In genomic region chr17:12995896-12996295, GRCh38 we compare ENCODE assay signal across 14 cellular contexts. TPM values are rescaled to one million over a fixed set of nuclear protein-coding genes. Genes with fewer than 3 reads are reported as not detected.
DNase-seq lines count a peak whose midpoint lies in the region; ATAC-seq, FAIRE-seq and TF ChIP-seq lines count a peak whose summit lies in the region.
"Had no signal": no experiment of that assay in that cellular context is flagged by ENCODE, and none has a peak within 500 bp of the region (broad histone marks: within the 10 kb centered on the region; RNA-seq: fewer than 3 reads in every experiment).

No MANE protein-coding gene starts in this region.

- no peak overlapping the region for H2BK120ac ChIP-seq in mesenchymal stem cell (ENCODE audit: low read depth, low read length)

- H3K4me2 ChIP-seq in HepG2 (ENCODE audit: low read depth, low read length) (no peak overlapping the region), mesenchymal stem cell (ENCODE audit: low read length, poor library complexity, severe bottlenecking) (no peak overlapping the region)
- H3K4me2 ChIP-seq: BLaER1 treated with 17β-estradiol and CSF1 and Interleukin-3, amounts not matched to agents 10 nM and 100 nM had no signal

- H2BK5ac ChIP-seq in mesenchymal stem cell (ENCODE audit: low read depth, low read length, poor library complexity, severe bottlenecking) = no peak overlapping the region

- no peak for TF ChIP-seq POLR2A in HepG2 (IDR thresholded peaks at IDR 0.05; ENCODE audit: insufficient read depth in 1 of 2, low read depth in 2 of 2, low read length in 2 of 2)
- TF ChIP-seq POLR2A in right lobe of liver (IDR thresholded peaks at IDR 0.05) = no peak

- no peak for TF ChIP-seq RAD21 in HepG2 (CRISPR knock-in tag; IDR thresholded peaks at IDR 0.05)

- no peak overlapping the region for H3K27ac ChIP-seq in HepG2 (ENCODE audit: extremely low read length, insufficient read depth, low read length)
- H3K27ac ChIP-seq in right lobe of liver = no peak overlapping the region
- H3K27ac ChIP-seq in mesenchymal stem cell (ENCODE audit: low read length, poor library complexity, severe bottlenecking) = no peak overlapping the region
- H3K27ac ChIP-seq: BLaER1 treated with 17β-estradiol and CSF1 and Interleukin-3, amounts not matched to agents 10 nM and 100 nM; GM23248 had no signal

- H3K4ac ChIP-seq in mesenchymal stem cell (ENCODE audit: low read depth in 1 of 2, low read length in 2 of 2) = no peak overlapping the region

- H2AFZ ChIP-seq in HepG2 (ENCODE audit: low read length) (no peak overlapping the region), mesenchymal stem cell (ENCODE audit: low read depth, low read length) (no peak overlapping the region)
- H2AFZ ChIP-seq: GM23248 had no signal

- no TSS peak for BruUV-seq in HepG2 (replicated peaks; lab: Mats Ljungman, UMichigan)

- ATAC-seq in HepG2 (no peak), right lobe of liver (no peak)
- ATAC-seq: CD8-positive, alpha-beta T cell had no signal

- no peak overlapping the region for H3K14ac ChIP-seq in mesenchymal stem cell (ENCODE audit: low read length in 2 of 2)

- FAIRE-seq in HepG2 (lab: Jason Lieb, UNC) = no peak
- FAIRE-seq: HTR-8/SVneo had no signal

- H2BK15ac ChIP-seq in mesenchymal stem cell (ENCODE audit: low read depth, poor library complexity, severe bottlenecking) = no peak overlapping the region

- in situ Hi-C loops in HepG2 (cut with HindIII; ENCODE audit: extremely low pct_ligation_motif_present, low pct_unique_long_range_greater_than_20kb) = no loop called here

- no peaks in the 10 kb centered on the region for H3K9me3 ChIP-seq in HepG2 (ENCODE audit: low read length)
- no peaks in the 10 kb centered on the region for H3K9me3 ChIP-seq in right lobe of liver
- H3K9me3 ChIP-seq in mesenchymal stem cell (ENCODE audit: control insufficient read depth, low read length) = no peaks in the 10 kb centered on the region
- H3K9me3 ChIP-seq: BLaER1 treated with 17β-estradiol and CSF1 and Interleukin-3, amounts not matched to agents 10 nM and 100 nM had no signal

- no peak overlapping the region for H3K18ac ChIP-seq in mesenchymal stem cell (ENCODE audit: low read depth in 1 of 2, low read length in 2 of 2)

- H3K36me3 ChIP-seq in HepG2 (replicated peaks in 1 of 2; ENCODE audit: control insufficient read depth in 1 of 2, insufficient read depth in 2 of 2, low read length in 2 of 2) (peaks cover 33 to 90% of the 10 kb centered on the region in 2 experiments), right lobe of liver (peaks cover 0 to 97% (median 45%) of the 10 kb centered on the region in 4 donors), mesenchymal stem cell (ENCODE audit: control insufficient read depth in 1 of 2, insufficient read depth in 2 of 2, low read depth in 1 of 2, low read length in 2 of 2) (peaks cover 93 to 98% of the 10 kb centered on the region in 2 experiments)

- H3K23ac ChIP-seq in mesenchymal stem cell (ENCODE audit: low read length in 2 of 2) = no peak overlapping the region

- no peak overlapping the region for H2BK12ac ChIP-seq in mesenchymal stem cell (ENCODE audit: low read length in 2 of 2)

- H4K20me1 ChIP-seq in HepG2 (ENCODE audit: insufficient read depth, low read length) = no peaks in the 10 kb centered on the region

- WGBS in HepG2 (ENCODE audit: low lambda C conversion rate) = 96% methylated on average over 15 of the region's 19 CpGs
- WGBS in right lobe of liver (ENCODE audit: insufficient coverage, low coverage, low lambda C conversion rate, missing lambda C conversion rate) = 96% methylated on average over 4 of the region's 19 CpGs
- 96% methylated on average over 19 of the region's 19 CpGs for WGBS in mesenchymal stem cell

- TF ChIP-seq EP300 in HepG2 (IDR thresholded peaks at IDR 0.05; ENCODE audit: low read depth in 2 of 2, low read length in 2 of 2) = no peak
- no peak for TF ChIP-seq EP300 in HepG2 (CRISPR knock-in tag; IDR thresholded peaks at IDR 0.05; ENCODE audit: borderline replicate concordance)

- TF ChIP-seq CTCF in HepG2 (CRISPR knock-in tag; IDR thresholded peaks at IDR 0.05) = no peak
- TF ChIP-seq CTCF in right lobe of liver (IDR thresholded peaks at IDR 0.05) = no peak

- no peak overlapping the region for H3K9ac ChIP-seq in HepG2 (ENCODE audit: insufficient read depth, low read depth, low read length)
- H3K9ac ChIP-seq in mesenchymal stem cell (ENCODE audit: low read length) = no peak overlapping the region
- H3K9ac ChIP-seq: GM23248 had no signal

- CTCF ChIA-PET in HepG2 (lab: Yijun Ruan, JAX; ENCODE audit: low intra/inter-chr PET ratio, low total read pairs) = no interaction called here

- no peak for DNase-seq in HepG2 (ENCODE audit: low spot score)
- no peak for DNase-seq in right lobe of liver
- DNase-seq in islet precursor cell = peak; percentile 51
- DNase-seq in posterior vena cava (ENCODE audit: low spot score) = peak; percentile 76
- DNase-seq in mesenchymal stem cell = no peak
- no peak for DNase-seq in stimulated activated CD4-positive, alpha-beta T cell treated with anti-CD3 and anti-CD28 coated beads, Interleukin-15, amount 100 ng/mL, for 24 hours
- DNase-seq: Calu3; CD8-positive, alpha-beta T cell; DMS79 treated with DMSO at 0.1 percent for 48 hours; GF-D8; GM23248; HCEC 1CT had no signal

- H3K79me1 ChIP-seq in mesenchymal stem cell (replicated peaks; ENCODE audit: low read length, poor library complexity, severe bottlenecking) = peaks cover 26% of the 10 kb centered on the region

- H2AK5ac ChIP-seq in mesenchymal stem cell (ENCODE audit: low read length, severe bottlenecking) = no peak overlapping the region

- H4K8ac ChIP-seq in mesenchymal stem cell (ENCODE audit: low read length) = no peak overlapping the region

- POLR2A ChIA-PET in HepG2 (lab: Yijun Ruan, JAX) = no interaction called here

- intact Hi-C loops in HepG2 (cut with micrococcal nuclease; ENCODE audit: unreplicated experiment) (no loop called here), right lobe of liver (cut with DNase I) (no loop called here), posterior vena cava (cut with DNase I) (no loop called here)

- H3K4me3 ChIP-seq in HepG2 (replicated peaks in 1 of 3; ENCODE audit: insufficient read depth in 1 of 3, low read depth in 2 of 3, low read length in 3 of 3) (no peak overlapping the region), right lobe of liver (no peak overlapping the region), mesenchymal stem cell (ENCODE audit: insufficient read depth in 1 of 2, low read depth in 1 of 2, low read length in 2 of 2) (no peak overlapping the region)
- H3K4me3 ChIP-seq: BLaER1 treated with 17β-estradiol and CSF1 and Interleukin-3, amounts not matched to agents 10 nM and 100 nM; GM23248 had no signal

- H3K79me2 ChIP-seq in HepG2 (ENCODE audit: insufficient read depth, low read length) = no peaks in the 10 kb centered on the region

- H3K4me1 ChIP-seq in HepG2 (ENCODE audit: insufficient read depth, low read length) (no peaks in the 10 kb centered on the region), right lobe of liver (peaks cover 0 to 5% (median under 1%) of the 10 kb centered on the region in 4 donors), mesenchymal stem cell (ENCODE audit: control insufficient read depth, insufficient read depth, low read depth, low read length) (no peaks in the 10 kb centered on the region)

- H4K91ac ChIP-seq in mesenchymal stem cell (ENCODE audit: low read length) = no peak overlapping the region

- H3K27me3 ChIP-seq in HepG2 (ENCODE audit: control insufficient read depth in 1 of 2, insufficient read depth in 2 of 2, low read length in 2 of 2) (no peaks in the 10 kb centered on the region), right lobe of liver (no peaks in the 10 kb centered on the region), mesenchymal stem cell (ENCODE audit: control insufficient read depth in 1 of 2, insufficient read depth in 1 of 2, low read length in 2 of 2) (no peaks in the 10 kb centered on the region)
- H3K27me3 ChIP-seq: BLaER1 treated with 17β-estradiol and CSF1 and Interleukin-3, amounts not matched to agents 10 nM and 100 nM had no signal

TF ChIP-seq in HepG2, 621 proteins besides CTCF, POLR2A, EP300 and RAD21:
- no peak for TF ChIP-seq HDAC6 (IDR thresholded peaks at IDR 0.05; ENCODE audit: low read depth, low read length)
- peak; percentile 76 for TF ChIP-seq AGO2 (optimal IDR thresholded peaks at IDR 0.05; ENCODE audit: low read depth, low read length)
- TF ChIP-seq RBFOX2 (IDR thresholded peaks at IDR 0.05; ENCODE audit: low read depth, low read length) = 0 out of 2 replicates have a peak, but pooled peaks have one; percentile 27

RNA-seq across cellular contexts. Expression of gene ELAC2, which starts 21.9 kb away (rescaled TPM):
- total RNA-seq in HepG2 (2016; rRNA removed; fragmentation: Illumina TruSeq; extraction: Trizol) (42.9 and 50.4 TPM in 2 replicates), right lobe of liver (10 to 100 TPM; 28.7 to 72.8 (median 36.2) TPM), posterior vena cava (10 to 100 TPM; 39.8 to 44.1 TPM)
- 6.8 and 7.4 TPM in 2 replicates for total RNA-seq in HepG2 (2016; cell fraction: cytosol; rRNA removed; fragmentation: Illumina TruSeq; extraction: Trizol; ENCODE audit: low read depth)
- total RNA-seq in HepG2 (2016; cell fraction: insoluble cytoplasmic fraction; rRNA removed; fragmentation: Illumina TruSeq; extraction: Trizol) = 38.0 and 55.2 TPM in 2 replicates
- total RNA-seq in HepG2 (2016; cell fraction: membrane; rRNA removed; fragmentation: Illumina TruSeq; extraction: Trizol) = 14.0 and 16.1 TPM in 2 replicates
- 48.8 and 59.2 TPM in 2 replicates for total RNA-seq in HepG2 (2016; cell fraction: nucleus; rRNA removed; fragmentation: Illumina TruSeq; extraction: Trizol)
- polyA plus RNA-seq in HepG2 (2011; rRNA removed) = 35.6 and 45.1 TPM in 2 replicates
- polyA plus RNA-seq in HepG2 (2011; cell fraction: cytosol; rRNA removed) = 30.3 and 39.0 TPM in 2 replicates
- 95.9 and 116 TPM in 2 replicates for polyA plus RNA-seq in HepG2 (2011; cell fraction: nucleus; rRNA removed)
- 21.6 and 29.3 TPM in 2 replicates for polyA plus RNA-seq in HepG2 (2012)
- polyA plus RNA-seq in HepG2 (2016; cell fraction: cytosol; fragmentation: Illumina TruSeq; extraction: Trizol; ENCODE audit: low read depth) = 4.0 and 5.6 TPM in 2 replicates
- 33.5 and 45.6 TPM in 2 replicates for polyA plus RNA-seq in HepG2 (2016; cell fraction: insoluble cytoplasmic fraction; fragmentation: Illumina TruSeq; extraction: Trizol; ENCODE audit: low read depth)
- 8.1 and 11.5 TPM in 2 replicates for polyA plus RNA-seq in HepG2 (2016; cell fraction: membrane; fragmentation: Illumina TruSeq; extraction: Trizol; ENCODE audit: low read depth)
- polyA plus RNA-seq in HepG2 (2016; cell fraction: nucleus; fragmentation: Illumina TruSeq; extraction: Trizol; ENCODE audit: insufficient read depth, low read depth) = 86.8 and 92.4 TPM in 2 replicates
- 155 and 322 TPM in 2 replicates for polyA minus RNA-seq in HepG2 (2011; rRNA and poly(A)+ RNA removed; ENCODE audit: low replicate concordance)
- polyA minus RNA-seq in HepG2 (2011; cell fraction: cytosol; rRNA and poly(A)+ RNA removed) = 23.6 and 23.8 TPM in 2 replicates
- 42.5 and 49.9 TPM in 2 replicates for polyA minus RNA-seq in HepG2 (2011; cell fraction: nucleus; rRNA and poly(A)+ RNA removed)
- 35.5 TPM for polyA plus RNA-seq in mesenchymal stem cell (2013, experiment 1 of 2)
- polyA plus RNA-seq in mesenchymal stem cell (2013, experiment 2 of 2) = 37.2 TPM

Comparison
In these comparisons a context has a peak if more than half of its experiments do, and no peak if none do; other contexts are left out.
1. DNase-seq: peak in islet precursor cell (single experiment) and posterior vena cava (single experiment); none in HepG2 (single experiment), right lobe of liver (0 of 3), mesenchymal stem cell (single experiment) and stimulated activated CD4-positive, alpha-beta T cell treated with anti-CD3 and anti-CD28 coated beads, Interleukin-15, amount 100 ng/mL, for 24 hours (single experiment).